Comparison of ENCODE assay signal across 1 cellular context in the genomic region with DNA sequence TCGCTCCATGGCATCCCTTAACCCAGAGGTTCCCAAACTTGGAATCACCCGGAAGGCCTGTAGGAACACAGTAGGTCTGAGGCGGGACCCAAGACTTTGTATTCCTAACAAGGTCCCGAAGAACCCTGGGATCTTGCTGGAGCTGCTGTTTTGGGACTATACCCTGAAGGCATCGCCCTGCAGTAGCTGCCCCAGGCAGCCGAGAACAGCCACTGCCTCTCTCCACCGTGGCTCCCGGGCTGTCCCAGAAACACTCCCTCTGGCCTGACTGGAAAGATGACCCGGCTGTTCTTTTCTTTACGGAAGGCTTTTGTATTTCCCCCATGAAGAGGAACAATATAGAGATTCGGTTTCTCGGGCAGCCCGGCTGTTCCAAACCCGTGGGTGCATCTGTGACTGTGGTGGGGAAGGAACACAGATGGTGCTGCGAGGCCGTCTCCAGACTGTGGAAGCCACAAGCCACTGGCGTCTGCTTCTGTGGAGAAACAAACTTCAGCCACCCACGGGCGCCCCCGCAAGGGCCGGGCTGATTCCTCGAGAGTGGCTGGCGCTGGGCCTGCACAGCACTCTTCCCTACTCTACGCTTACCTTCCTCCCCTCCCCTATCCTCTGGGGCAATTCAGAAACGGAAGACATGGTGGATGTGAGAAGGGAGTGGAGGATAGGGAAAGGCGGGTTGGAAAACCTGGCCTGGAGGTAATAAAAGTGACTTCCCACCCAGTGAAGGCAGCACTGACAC.
TF ChIP-seq lines count a peak whose summit lies in the region.

No MANE protein-coding gene starts in this region.

TF ChIP-seq in GM12878, 131 proteins besides CTCF, POLR2A, EP300 and RAD21:
- TF ChIP-seq IKZF2 (IDR thresholded peaks at IDR 0.05): no peak
- TF ChIP-seq RUNX3 (IDR thresholded peaks at IDR 0.05; ENCODE audit: low read length): peak; percentile 6; the same call in 1 of the 2 replicates
- no peak for TF ChIP-seq PAX8 (IDR thresholded peaks at IDR 0.05)
- TF ChIP-seq ZBED1 (IDR thresholded peaks at IDR 0.05; ENCODE audit: borderline replicate concordance): no peak
- no peak for TF ChIP-seq NFXL1 (IDR thresholded peaks at IDR 0.05; ENCODE audit: borderline replicate concordance)
- TF ChIP-seq, protein P1, sequence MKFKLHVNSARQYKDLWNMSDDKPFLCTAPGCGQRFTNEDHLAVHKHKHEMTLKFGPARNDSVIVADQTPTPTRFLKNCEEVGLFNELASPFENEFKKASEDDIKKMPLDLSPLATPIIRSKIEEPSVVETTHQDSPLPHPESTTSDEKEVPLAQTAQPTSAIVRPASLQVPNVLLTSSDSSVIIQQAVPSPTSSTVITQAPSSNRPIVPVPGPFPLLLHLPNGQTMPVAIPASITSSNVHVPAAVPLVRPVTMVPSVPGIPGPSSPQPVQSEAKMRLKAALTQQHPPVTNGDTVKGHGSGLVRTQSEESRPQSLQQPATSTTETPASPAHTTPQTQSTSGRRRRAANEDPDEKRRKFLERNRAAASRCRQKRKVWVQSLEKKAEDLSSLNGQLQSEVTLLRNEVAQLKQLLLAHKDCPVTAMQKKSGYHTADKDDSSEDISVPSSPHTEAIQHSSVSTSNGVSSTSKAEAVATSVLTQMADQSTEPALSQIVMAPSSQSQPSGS (IDR thresholded peaks at IDR 0.05; ENCODE audit: low read length): no peak
- TF ChIP-seq MTA3 (IDR thresholded peaks at IDR 0.05; ENCODE audit: borderline replicate concordance, low read length): no peak
- TF ChIP-seq RFX5 (IDR thresholded peaks at IDR 0.05; ENCODE audit: low read depth, low read length): no peak
- TF ChIP-seq, protein P2, sequence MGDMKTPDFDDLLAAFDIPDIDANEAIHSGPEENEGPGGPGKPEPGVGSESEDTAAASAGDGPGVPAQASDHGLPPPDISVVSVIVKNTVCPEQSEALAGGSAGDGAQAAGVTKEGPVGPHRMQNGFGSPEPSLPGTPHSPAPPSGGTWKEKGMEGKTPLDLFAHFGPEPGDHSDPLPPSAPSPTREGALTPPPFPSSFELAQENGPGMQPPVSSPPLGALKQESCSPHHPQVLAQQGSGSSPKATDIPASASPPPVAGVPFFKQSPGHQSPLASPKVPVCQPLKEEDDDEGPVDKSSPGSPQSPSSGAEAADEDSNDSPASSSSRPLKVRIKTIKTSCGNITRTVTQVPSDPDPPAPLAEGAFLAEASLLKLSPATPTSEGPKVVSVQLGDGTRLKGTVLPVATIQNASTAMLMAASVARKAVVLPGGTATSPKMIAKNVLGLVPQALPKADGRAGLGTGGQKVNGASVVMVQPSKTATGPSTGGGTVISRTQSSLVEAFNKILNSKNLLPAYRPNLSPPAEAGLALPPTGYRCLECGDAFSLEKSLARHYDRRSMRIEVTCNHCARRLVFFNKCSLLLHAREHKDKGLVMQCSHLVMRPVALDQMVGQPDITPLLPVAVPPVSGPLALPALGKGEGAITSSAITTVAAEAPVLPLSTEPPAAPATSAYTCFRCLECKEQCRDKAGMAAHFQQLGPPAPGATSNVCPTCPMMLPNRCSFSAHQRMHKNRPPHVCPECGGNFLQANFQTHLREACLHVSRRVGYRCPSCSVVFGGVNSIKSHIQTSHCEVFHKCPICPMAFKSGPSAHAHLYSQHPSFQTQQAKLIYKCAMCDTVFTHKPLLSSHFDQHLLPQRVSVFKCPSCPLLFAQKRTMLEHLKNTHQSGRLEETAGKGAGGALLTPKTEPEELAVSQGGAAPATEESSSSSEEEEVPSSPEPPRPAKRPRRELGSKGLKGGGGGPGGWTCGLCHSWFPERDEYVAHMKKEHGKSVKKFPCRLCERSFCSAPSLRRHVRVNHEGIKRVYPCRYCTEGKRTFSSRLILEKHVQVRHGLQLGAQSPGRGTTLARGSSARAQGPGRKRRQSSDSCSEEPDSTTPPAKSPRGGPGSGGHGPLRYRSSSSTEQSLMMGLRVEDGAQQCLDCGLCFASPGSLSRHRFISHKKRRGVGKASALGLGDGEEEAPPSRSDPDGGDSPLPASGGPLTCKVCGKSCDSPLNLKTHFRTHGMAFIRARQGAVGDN (IDR thresholded peaks at IDR 0.05): no peak
- peak in 1 of 2 experiments; percentile 77; a peak in 2 of 3 replicates for TF ChIP-seq EGR1 (IDR thresholded peaks at IDR 0.05; ENCODE audit: borderline replicate concordance in 1 of 2, low read depth in 2 of 2, low read length in 2 of 2)
- no peak for TF ChIP-seq ZZZ3 (IDR thresholded peaks at IDR 0.05; ENCODE audit: control insufficient read depth, insufficient read length, low read depth)
- TF ChIP-seq, protein P3, sequence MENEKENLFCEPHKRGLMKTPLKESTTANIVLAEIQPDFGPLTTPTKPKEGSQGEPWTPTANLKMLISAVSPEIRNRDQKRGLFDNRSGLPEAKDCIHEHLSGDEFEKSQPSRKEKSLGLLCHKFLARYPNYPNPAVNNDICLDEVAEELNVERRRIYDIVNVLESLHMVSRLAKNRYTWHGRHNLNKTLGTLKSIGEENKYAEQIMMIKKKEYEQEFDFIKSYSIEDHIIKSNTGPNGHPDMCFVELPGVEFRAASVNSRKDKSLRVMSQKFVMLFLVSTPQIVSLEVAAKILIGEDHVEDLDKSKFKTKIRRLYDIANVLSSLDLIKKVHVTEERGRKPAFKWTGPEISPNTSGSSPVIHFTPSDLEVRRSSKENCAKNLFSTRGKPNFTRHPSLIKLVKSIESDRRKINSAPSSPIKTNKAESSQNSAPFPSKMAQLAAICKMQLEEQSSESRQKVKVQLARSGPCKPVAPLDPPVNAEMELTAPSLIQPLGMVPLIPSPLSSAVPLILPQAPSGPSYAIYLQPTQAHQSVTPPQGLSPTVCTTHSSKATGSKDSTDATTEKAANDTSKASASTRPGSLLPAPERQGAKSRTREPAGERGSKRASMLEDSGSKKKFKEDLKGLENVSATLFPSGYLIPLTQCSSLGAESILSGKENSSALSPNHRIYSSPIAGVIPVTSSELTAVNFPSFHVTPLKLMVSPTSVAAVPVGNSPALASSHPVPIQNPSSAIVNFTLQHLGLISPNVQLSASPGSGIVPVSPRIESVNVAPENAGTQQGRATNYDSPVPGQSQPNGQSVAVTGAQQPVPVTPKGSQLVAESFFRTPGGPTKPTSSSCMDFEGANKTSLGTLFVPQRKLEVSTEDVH (IDR thresholded peaks at IDR 0.05; ENCODE audit: low read depth, partially characterized antibody): no peak
- TF ChIP-seq SPI1 (IDR thresholded peaks at IDR 0.05; ENCODE audit: borderline replicate concordance, insufficient read depth, low read depth, low read length): 0 out of 2 replicates have a peak, but pooled peaks have one; percentile 1
- no peak for TF ChIP-seq BCL11A (IDR thresholded peaks at IDR 0.05; ENCODE audit: low read depth, low read length)
- TF ChIP-seq IKZF1 (conservative IDR thresholded peaks at IDR 0.05): 0 out of 2 replicates have a peak, but pooled peaks have one; percentile 46
- no peak for TF ChIP-seq NR2F1 (conservative IDR thresholded peaks at IDR 0.05)
